ENCODE assay signal across 8 cellular contexts in genomic region chr2:202238234-202239197, GRCh38. TPM values are rescaled to one million over a fixed set of nuclear protein-coding genes. Genes with fewer than 3 reads are reported as not detected.
A peak's percentile ranks its signal among the peaks of the same experiment; 100 is the strongest.
DNase-seq lines count a peak whose midpoint lies in the region; ATAC-seq and TF ChIP-seq lines count a peak whose summit lies in the region.

Gene SUMO1, minus strand, starts transcription at chr2:202238597. Its CDS starts 146 bp downstream, at chr2:202238451.

- ATAC-seq in GM19395 (IDR thresholded peaks at IDR 0.05; ENCODE audit: unreplicated experiment): peak; percentile 94
- peak; percentile 91 for ATAC-seq in HG03558 (IDR thresholded peaks at IDR 0.05; ENCODE audit: extremely low read depth, unreplicated experiment)
- ATAC-seq in left lobe of liver: peak; percentile 97

- H3K27me3 Mint-ChIP-seq in dendritic cell treated with granulocyte-macrophage colony-stimulating factor and Interleukin-4, amounts not matched to agents 40 ng/mL and 50 ng/mL, for 4 days: no peaks in the 10 kb centered on the region

- H3K27ac Mint-ChIP-seq in dendritic cell treated with granulocyte-macrophage colony-stimulating factor and Interleukin-4, amounts not matched to agents 40 ng/mL and 50 ng/mL, for 4 days: peak within 1 kb of the TSS; percentile 92

- no peaks in the 10 kb centered on the region for H3K9me3 Mint-ChIP-seq in dendritic cell treated with granulocyte-macrophage colony-stimulating factor and Interleukin-4, amounts not matched to agents 40 ng/mL and 50 ng/mL, for 4 days

- peak within 1 kb of the TSS; percentile 73 for H3K27ac ChIP-seq in C4-2B

- peaks cover 18% of the 10 kb centered on the region for H3K4me1 Mint-ChIP-seq in dendritic cell treated with granulocyte-macrophage colony-stimulating factor and Interleukin-4, amounts not matched to agents 40 ng/mL and 50 ng/mL, for 4 days (ENCODE audit: low read depth)

- DNase-seq in NCI-H748 treated with DMSO at 0.1 percent for 48 hours (lab: John Stamatoyannopoulos, UW): peak; percentile 86
- peak; percentile 87 to 89 for DNase-seq in activated CD4-positive, alpha-beta T cell treated with anti-CD3 and anti-CD28 coated beads, Interleukin-2, amount 50 U/mL, for 4 hours
- DNase-seq in left lobe of liver (ENCODE audit: low spot score): peak; percentile 91
- DNase-seq in stimulated activated CD4-positive, alpha-beta T cell treated with anti-CD3 and anti-CD28 coated beads, Interleukin-2, amount 100 ng/mL, for 4 hours (ENCODE audit: low read depth): peak; percentile 85

- TF ChIP-seq CTCF in C4-2B (conservative IDR thresholded peaks at IDR 0.05): no peak

- H3K4me3 Mint-ChIP-seq in dendritic cell treated with granulocyte-macrophage colony-stimulating factor and Interleukin-4, amounts not matched to agents 40 ng/mL and 50 ng/mL, for 4 days: peak within 1 kb of the TSS; percentile 94

- intact Hi-C loops in dendritic cell treated with granulocyte-macrophage colony-stimulating factor and Interleukin-4, amounts not matched to agents 40 ng/mL and 50 ng/mL, for 4 days (cut with micrococcal nuclease): loop anchor here (2.0 kb wide), 1 partner anchor 26 kb away; the partner anchor contains the start of gene NOP58

- H3K36me3 Mint-ChIP-seq in dendritic cell treated with granulocyte-macrophage colony-stimulating factor and Interleukin-4, amounts not matched to agents 40 ng/mL and 50 ng/mL, for 4 days (ENCODE audit: low read depth): peaks cover 11% of the 10 kb centered on the region

RNA-seq across cellular contexts. Expression of gene SUMO1, which starts in this region (rescaled TPM):
- total RNA-seq in left lobe of liver: 46.4 TPM

Comparison
In these comparisons a context has a peak if more than half of its experiments do, and no peak if none do; other contexts are left out.
1. Peak in every context shown above with its lines: DNase-seq, ATAC-seq and H3K27ac ChIP-seq.